ENCODE assay signal across 9 cellular contexts in genomic region chr1:215028954-215029353, GRCh38. TPM values are rescaled to one million over a fixed set of nuclear protein-coding genes. Genes with fewer than 3 reads are reported as not detected.
"Had no signal": no experiment of that assay in that cellular context is flagged by ENCODE, and none has a peak within 500 bp of the region (broad histone marks: within the 10 kb centered on the region; RNA-seq: fewer than 3 reads in every experiment).

No MANE protein-coding gene starts in this region.

- ATAC-seq: GM23338, K562 had no signal

- H3K4me3 Mint-ChIP-seq: GM23338, H9 had no signal

- H3K9me3 Mint-ChIP-seq: GM23338, H9 had no signal

- H3K27ac Mint-ChIP-seq: GM23338, H9 had no signal

- DNase-seq: H9, HCEC 1CT, IMR-90 had no signal

- H3K4me3 ChIP-seq: GM23338, K562 had no signal

- FAIRE-seq: H1, H54, HTR-8/SVneo, K562 had no signal

RNA-seq across cellular contexts. Expression of gene KCNK2, which starts 53.6 kb away (rescaled TPM):
- total RNA-seq: HT-29 had no signal
